In genomic region chr16:3282103-3282746, GRCh38 we compare ENCODE assay signal across 1 cellular context.
TF ChIP-seq lines count a peak whose summit lies in the region.

No MANE protein-coding gene starts in this region.

TF ChIP-seq in GM12878, 131 proteins besides CTCF, POLR2A, EP300 and RAD21:
- no peak for TF ChIP-seq ATF7 (IDR thresholded peaks at IDR 0.05; ENCODE audit: low read depth)
- TF ChIP-seq ZBTB11 (CRISPR knock-in tag; IDR thresholded peaks at IDR 0.05): no peak
- no peak for TF ChIP-seq ETV6 (conservative IDR thresholded peaks at IDR 0.05 in 1 of 2, IDR thresholded peaks at IDR 0.05 in 1 of 2; ENCODE audit: borderline replicate concordance in 1 of 2, low read depth in 1 of 2)
- TF ChIP-seq PAX8 (IDR thresholded peaks at IDR 0.05): no peak
- TF ChIP-seq CREM (IDR thresholded peaks at IDR 0.05; ENCODE audit: low read depth): no peak
- no peak for TF ChIP-seq HSF1 (IDR thresholded peaks at IDR 0.05; ENCODE audit: low read depth, low read length)
- TF ChIP-seq CHD4 (IDR thresholded peaks at IDR 0.05): no peak
- TF ChIP-seq TCF12 (IDR thresholded peaks at IDR 0.05; ENCODE audit: low read depth, low read length): no peak
- TF ChIP-seq SMC3 (IDR thresholded peaks at IDR 0.05; ENCODE audit: borderline replicate concordance, low read length): no peak; the same call in 1 of the 2 replicates
- TF ChIP-seq KAT2A (conservative IDR thresholded peaks at IDR 0.05; ENCODE audit: control insufficient read depth, low read depth, low read length): no peak
- TF ChIP-seq, protein P1, sequence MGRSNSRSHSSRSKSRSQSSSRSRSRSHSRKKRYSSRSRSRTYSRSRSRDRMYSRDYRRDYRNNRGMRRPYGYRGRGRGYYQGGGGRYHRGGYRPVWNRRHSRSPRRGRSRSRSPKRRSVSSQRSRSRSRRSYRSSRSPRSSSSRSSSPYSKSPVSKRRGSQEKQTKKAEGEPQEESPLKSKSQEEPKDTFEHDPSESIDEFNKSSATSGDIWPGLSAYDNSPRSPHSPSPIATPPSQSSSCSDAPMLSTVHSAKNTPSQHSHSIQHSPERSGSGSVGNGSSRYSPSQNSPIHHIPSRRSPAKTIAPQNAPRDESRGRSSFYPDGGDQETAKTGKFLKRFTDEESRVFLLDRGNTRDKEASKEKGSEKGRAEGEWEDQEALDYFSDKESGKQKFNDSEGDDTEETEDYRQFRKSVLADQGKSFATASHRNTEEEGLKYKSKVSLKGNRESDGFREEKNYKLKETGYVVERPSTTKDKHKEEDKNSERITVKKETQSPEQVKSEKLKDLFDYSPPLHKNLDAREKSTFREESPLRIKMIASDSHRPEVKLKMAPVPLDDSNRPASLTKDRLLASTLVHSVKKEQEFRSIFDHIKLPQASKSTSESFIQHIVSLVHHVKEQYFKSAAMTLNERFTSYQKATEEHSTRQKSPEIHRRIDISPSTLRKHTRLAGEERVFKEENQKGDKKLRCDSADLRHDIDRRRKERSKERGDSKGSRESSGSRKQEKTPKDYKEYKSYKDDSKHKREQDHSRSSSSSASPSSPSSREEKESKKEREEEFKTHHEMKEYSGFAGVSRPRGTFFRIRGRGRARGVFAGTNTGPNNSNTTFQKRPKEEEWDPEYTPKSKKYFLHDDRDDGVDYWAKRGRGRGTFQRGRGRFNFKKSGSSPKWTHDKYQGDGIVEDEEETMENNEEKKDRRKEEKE (IDR thresholded peaks at IDR 0.05): no peak
- no peak for TF ChIP-seq BRCA1 (IDR thresholded peaks at IDR 0.05; ENCODE audit: low read depth, low read length)
- no peak for TF ChIP-seq NBN (IDR thresholded peaks at IDR 0.05)
- no peak for TF ChIP-seq EZH2 (IDR thresholded peaks at IDR 0.05; ENCODE audit: borderline replicate concordance, control insufficient read depth, low read depth, low read length)
- TF ChIP-seq SKIL (IDR thresholded peaks at IDR 0.05; ENCODE audit: low read depth, poor library complexity, severe bottlenecking): no peak
- no peak for TF ChIP-seq HDAC6 (IDR thresholded peaks at IDR 0.05; ENCODE audit: unreplicated experiment)
- TF ChIP-seq, protein P2, sequence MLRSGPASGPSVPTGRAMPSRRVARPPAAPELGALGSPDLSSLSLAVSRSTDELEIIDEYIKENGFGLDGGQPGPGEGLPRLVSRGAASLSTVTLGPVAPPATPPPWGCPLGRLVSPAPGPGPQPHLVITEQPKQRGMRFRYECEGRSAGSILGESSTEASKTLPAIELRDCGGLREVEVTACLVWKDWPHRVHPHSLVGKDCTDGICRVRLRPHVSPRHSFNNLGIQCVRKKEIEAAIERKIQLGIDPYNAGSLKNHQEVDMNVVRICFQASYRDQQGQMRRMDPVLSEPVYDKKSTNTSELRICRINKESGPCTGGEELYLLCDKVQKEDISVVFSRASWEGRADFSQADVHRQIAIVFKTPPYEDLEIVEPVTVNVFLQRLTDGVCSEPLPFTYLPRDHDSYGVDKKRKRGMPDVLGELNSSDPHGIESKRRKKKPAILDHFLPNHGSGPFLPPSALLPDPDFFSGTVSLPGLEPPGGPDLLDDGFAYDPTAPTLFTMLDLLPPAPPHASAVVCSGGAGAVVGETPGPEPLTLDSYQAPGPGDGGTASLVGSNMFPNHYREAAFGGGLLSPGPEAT (IDR thresholded peaks at IDR 0.05; ENCODE audit: low read depth): no peak
- no peak for TF ChIP-seq POU2F2 (IDR thresholded peaks at IDR 0.05; ENCODE audit: borderline replicate concordance, low read depth, low read length)
- no peak for TF ChIP-seq NR2C2 (IDR thresholded peaks at IDR 0.05; ENCODE audit: borderline replicate concordance, control insufficient read depth, insufficient read length, low read depth)
- TF ChIP-seq, protein P3, sequence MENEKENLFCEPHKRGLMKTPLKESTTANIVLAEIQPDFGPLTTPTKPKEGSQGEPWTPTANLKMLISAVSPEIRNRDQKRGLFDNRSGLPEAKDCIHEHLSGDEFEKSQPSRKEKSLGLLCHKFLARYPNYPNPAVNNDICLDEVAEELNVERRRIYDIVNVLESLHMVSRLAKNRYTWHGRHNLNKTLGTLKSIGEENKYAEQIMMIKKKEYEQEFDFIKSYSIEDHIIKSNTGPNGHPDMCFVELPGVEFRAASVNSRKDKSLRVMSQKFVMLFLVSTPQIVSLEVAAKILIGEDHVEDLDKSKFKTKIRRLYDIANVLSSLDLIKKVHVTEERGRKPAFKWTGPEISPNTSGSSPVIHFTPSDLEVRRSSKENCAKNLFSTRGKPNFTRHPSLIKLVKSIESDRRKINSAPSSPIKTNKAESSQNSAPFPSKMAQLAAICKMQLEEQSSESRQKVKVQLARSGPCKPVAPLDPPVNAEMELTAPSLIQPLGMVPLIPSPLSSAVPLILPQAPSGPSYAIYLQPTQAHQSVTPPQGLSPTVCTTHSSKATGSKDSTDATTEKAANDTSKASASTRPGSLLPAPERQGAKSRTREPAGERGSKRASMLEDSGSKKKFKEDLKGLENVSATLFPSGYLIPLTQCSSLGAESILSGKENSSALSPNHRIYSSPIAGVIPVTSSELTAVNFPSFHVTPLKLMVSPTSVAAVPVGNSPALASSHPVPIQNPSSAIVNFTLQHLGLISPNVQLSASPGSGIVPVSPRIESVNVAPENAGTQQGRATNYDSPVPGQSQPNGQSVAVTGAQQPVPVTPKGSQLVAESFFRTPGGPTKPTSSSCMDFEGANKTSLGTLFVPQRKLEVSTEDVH (IDR thresholded peaks at IDR 0.05; ENCODE audit: low read depth, partially characterized antibody): no peak
TF ChIP-seq in GM12878: peak in this region for 0.
